In genomic region chr6:39388526-39389371, GRCh38 we compare ENCODE assay signal across 20 cellular contexts.
DNase-seq lines count a peak whose midpoint lies in the region; ATAC-seq and TF ChIP-seq lines count a peak whose summit lies in the region.
"Had no signal": no experiment of that assay in that cellular context is flagged by ENCODE, and none has a peak within 500 bp of the region (broad histone marks: within the 10 kb centered on the region; RNA-seq: fewer than 3 reads in every experiment).

No MANE protein-coding gene starts in this region.

- no peaks in the 10 kb centered on the region for H3K36me3 Mint-ChIP-seq in endodermal cell (ENCODE audit: low read depth)
- H3K36me3 Mint-ChIP-seq in naive thymus-derived CD8-positive, alpha-beta T cell: no peaks in the 10 kb centered on the region
- H3K36me3 Mint-ChIP-seq: CD8-positive, alpha-beta T cell; mesothelial cell of epicardium; T-cell had no signal

- H3K9ac ChIP-seq in OCI-LY3 (ENCODE audit: low read length) (no peak overlapping the region), endodermal cell (ENCODE audit: extremely low read depth, low read length, poor library complexity, severe bottlenecking) (no peak overlapping the region)

- H3K9me3 Mint-ChIP-seq in endodermal cell: no peaks in the 10 kb centered on the region
- no peaks in the 10 kb centered on the region for H3K9me3 Mint-ChIP-seq in naive thymus-derived CD8-positive, alpha-beta T cell
- H3K9me3 Mint-ChIP-seq: CD8-positive, alpha-beta T cell; mesothelial cell of epicardium; T-cell had no signal

- H3K4me1 Mint-ChIP-seq in endodermal cell: no peaks in the 10 kb centered on the region
- H3K4me1 Mint-ChIP-seq in naive thymus-derived CD8-positive, alpha-beta T cell: no peaks in the 10 kb centered on the region
- H3K4me1 Mint-ChIP-seq: T-cell had no signal

- H3K27me3 Mint-ChIP-seq in endodermal cell (ENCODE audit: insufficient read depth): no peaks in the 10 kb centered on the region
- peaks cover 4 to 31% (median 13%) of the 10 kb centered on the region in 5 donors for H3K27me3 Mint-ChIP-seq in naive thymus-derived CD8-positive, alpha-beta T cell

- H4K20me1 ChIP-seq in OCI-LY3 (ENCODE audit: insufficient read depth, low read length): no peaks in the 10 kb centered on the region

- no peak overlapping the region for H3K27ac ChIP-seq in OCI-LY3 (ENCODE audit: low read length)
- no peak overlapping the region for H3K27ac ChIP-seq in endodermal cell (ENCODE audit: low read depth, low read length)
- H3K27ac ChIP-seq: skin epidermis, uterus had no signal

- TF ChIP-seq CTCF in OCI-LY3 (IDR thresholded peaks at IDR 0.05; ENCODE audit: low read depth, low read length) (no peak), endodermal cell (conservative IDR thresholded peaks at IDR 0.05) (no peak)

- peak overlapping the region; percentile 58 for H3K4me2 ChIP-seq in OCI-LY3 (ENCODE audit: low read length)

- H3K27ac Mint-ChIP-seq in endodermal cell: no peak overlapping the region
- no peak overlapping the region for H3K27ac Mint-ChIP-seq in naive thymus-derived CD8-positive, alpha-beta T cell
- H3K27ac Mint-ChIP-seq: CD8-positive, alpha-beta T cell; mesothelial cell of epicardium; T-cell had no signal

- no peaks in the 10 kb centered on the region for H3K9me3 ChIP-seq in OCI-LY3 (ENCODE audit: insufficient read depth, low read length)
- H3K9me3 ChIP-seq in endodermal cell (ENCODE audit: control insufficient read depth, low read length): no peaks in the 10 kb centered on the region
- H3K9me3 ChIP-seq: uterus had no signal

- no peak overlapping the region for H2AFZ ChIP-seq in OCI-LY3 (ENCODE audit: low read depth, low read length)

- peak overlapping the region; percentile 16 for H3K4me3 ChIP-seq in OCI-LY3 (ENCODE audit: low read length)
- no peak overlapping the region for H3K4me3 ChIP-seq in skeletal muscle cell (ENCODE audit: low read depth, low read length)
- no peak overlapping the region for H3K4me3 ChIP-seq in endodermal cell (ENCODE audit: low read length)
- H3K4me3 ChIP-seq: skin epidermis, uterus had no signal

- in situ Hi-C loops in G401 (cut with HindIII; ENCODE audit: low sequenced_read_pairs): no loop called here

- POLR2A ChIA-PET in naive thymus-derived CD8-positive, alpha-beta T cell (lab: Charles Lee): no interaction called here

- peaks cover 13% of the 10 kb centered on the region for H3K4me1 ChIP-seq in OCI-LY3 (ENCODE audit: low read length)
- H3K4me1 ChIP-seq in endodermal cell (ENCODE audit: control insufficient read depth, insufficient read depth, low read length): no peaks in the 10 kb centered on the region
- H3K4me1 ChIP-seq: uterus had no signal

- no peaks in the 10 kb centered on the region for H3K36me3 ChIP-seq in OCI-LY3 (replicated peaks; ENCODE audit: low read depth, low read length)
- H3K36me3 ChIP-seq in endodermal cell (ENCODE audit: control insufficient read depth, insufficient read depth, low read length): no peaks in the 10 kb centered on the region
- H3K36me3 ChIP-seq: uterus had no signal

- ATAC-seq in HG02759 (IDR thresholded peaks at IDR 0.05; ENCODE audit: unreplicated experiment): peak; percentile 70
- no peak for ATAC-seq in naive thymus-derived CD8-positive, alpha-beta T cell
- ATAC-seq: CD8-positive, alpha-beta T cell; T-cell had no signal

- DNase-seq in NCI-H2081 (lab: John Stamatoyannopoulos, UW) (peak; percentile 21 to 41), NCI-H2081 treated with DMSO at 0.1 percent for 48 hours (lab: John Stamatoyannopoulos, UW) (no peak), skeletal muscle cell (ENCODE audit: low read depth) (peak; percentile 6), endodermal cell (no peak), G401 (ENCODE audit: low spot score) (no peak)
- no peak for DNase-seq in naive thymus-derived CD8-positive, alpha-beta T cell
- DNase-seq: activated CD4-positive, alpha-beta T cell treated with anti-CD3 and anti-CD28 coated beads for 1 hour; activated naive CD4-positive, alpha-beta T cell treated with anti-CD3 and anti-CD28 coated beads, Interleukin-2, amount 50 U/mL, for 16 hours; CD8-positive, alpha-beta T cell; cerebellar nuclear complex; glutamatergic neuron; islet precursor cell; NCI-H146; stimulated activated naive CD8-positive, alpha-beta T cell treated with anti-CD3 and anti-CD28 coated beads, Interleukin-15, Interleukin-2, amounts not matched to agents 100 U/mL and 50 U/mL, for 24 hours; T-cell had no signal

- no peak overlapping the region for H3K4me3 Mint-ChIP-seq in endodermal cell
- H3K4me3 Mint-ChIP-seq in naive thymus-derived CD8-positive, alpha-beta T cell: no peak overlapping the region
- H3K4me3 Mint-ChIP-seq: CD8-positive, alpha-beta T cell; mesothelial cell of epicardium; T-cell had no signal

- 90 to 93% methylated on average over 5 to 11 of the region's 11 CpGs for WGBS in endodermal cell (ENCODE audit: insufficient coverage in 1 of 2, insufficient read length in 1 of 2), 2 experiments

- H3K27me3 ChIP-seq in OCI-LY3 (ENCODE audit: low read depth, low read length): peaks cover 7% of the 10 kb centered on the region; the same call in 1 of the 2 replicates
- H3K27me3 ChIP-seq in endodermal cell (ENCODE audit: control insufficient read depth, insufficient read depth, low read length, poor library complexity, severe bottlenecking): peaks cover 7% of the 10 kb centered on the region
- H3K27me3 ChIP-seq: uterus had no signal

- no peaks in the 10 kb centered on the region for H3K79me2 ChIP-seq in OCI-LY3 (ENCODE audit: low read length)

Comparison
In these comparisons a context has a peak if more than half of its experiments do, and no peak if none do; other contexts are left out.
1. DNase-seq: peak in NCI-H2081 (2 of 2) and skeletal muscle cell (single experiment); none in NCI-H2081 treated with DMSO at 0.1 percent for 48 hours (single experiment), endodermal cell (single experiment), G401 (single experiment) and naive thymus-derived CD8-positive, alpha-beta T cell (0 of 10).